In genomic region chr11:134486106-134486505, GRCh38 we compare ENCODE assay signal across 1 cellular context.
TF ChIP-seq lines count a peak whose summit lies in the region.

No MANE protein-coding gene starts in this region.

TF ChIP-seq in WTC11, 78 proteins besides CTCF, POLR2A, EP300 and RAD21:
- TF ChIP-seq, protein P1, sequence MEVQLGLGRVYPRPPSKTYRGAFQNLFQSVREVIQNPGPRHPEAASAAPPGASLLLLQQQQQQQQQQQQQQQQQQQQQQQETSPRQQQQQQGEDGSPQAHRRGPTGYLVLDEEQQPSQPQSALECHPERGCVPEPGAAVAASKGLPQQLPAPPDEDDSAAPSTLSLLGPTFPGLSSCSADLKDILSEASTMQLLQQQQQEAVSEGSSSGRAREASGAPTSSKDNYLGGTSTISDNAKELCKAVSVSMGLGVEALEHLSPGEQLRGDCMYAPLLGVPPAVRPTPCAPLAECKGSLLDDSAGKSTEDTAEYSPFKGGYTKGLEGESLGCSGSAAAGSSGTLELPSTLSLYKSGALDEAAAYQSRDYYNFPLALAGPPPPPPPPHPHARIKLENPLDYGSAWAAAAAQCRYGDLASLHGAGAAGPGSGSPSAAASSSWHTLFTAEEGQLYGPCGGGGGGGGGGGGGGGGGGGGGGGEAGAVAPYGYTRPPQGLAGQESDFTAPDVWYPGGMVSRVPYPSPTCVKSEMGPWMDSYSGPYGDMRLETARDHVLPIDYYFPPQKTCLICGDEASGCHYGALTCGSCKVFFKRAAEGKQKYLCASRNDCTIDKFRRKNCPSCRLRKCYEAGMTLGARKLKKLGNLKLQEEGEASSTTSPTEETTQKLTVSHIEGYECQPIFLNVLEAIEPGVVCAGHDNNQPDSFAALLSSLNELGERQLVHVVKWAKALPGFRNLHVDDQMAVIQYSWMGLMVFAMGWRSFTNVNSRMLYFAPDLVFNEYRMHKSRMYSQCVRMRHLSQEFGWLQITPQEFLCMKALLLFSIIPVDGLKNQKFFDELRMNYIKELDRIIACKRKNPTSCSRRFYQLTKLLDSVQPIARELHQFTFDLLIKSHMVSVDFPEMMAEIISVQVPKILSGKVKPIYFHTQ (CRISPR knock-in tag; IDR thresholded peaks at IDR 0.05) = no peak
- TF ChIP-seq, protein P2, sequence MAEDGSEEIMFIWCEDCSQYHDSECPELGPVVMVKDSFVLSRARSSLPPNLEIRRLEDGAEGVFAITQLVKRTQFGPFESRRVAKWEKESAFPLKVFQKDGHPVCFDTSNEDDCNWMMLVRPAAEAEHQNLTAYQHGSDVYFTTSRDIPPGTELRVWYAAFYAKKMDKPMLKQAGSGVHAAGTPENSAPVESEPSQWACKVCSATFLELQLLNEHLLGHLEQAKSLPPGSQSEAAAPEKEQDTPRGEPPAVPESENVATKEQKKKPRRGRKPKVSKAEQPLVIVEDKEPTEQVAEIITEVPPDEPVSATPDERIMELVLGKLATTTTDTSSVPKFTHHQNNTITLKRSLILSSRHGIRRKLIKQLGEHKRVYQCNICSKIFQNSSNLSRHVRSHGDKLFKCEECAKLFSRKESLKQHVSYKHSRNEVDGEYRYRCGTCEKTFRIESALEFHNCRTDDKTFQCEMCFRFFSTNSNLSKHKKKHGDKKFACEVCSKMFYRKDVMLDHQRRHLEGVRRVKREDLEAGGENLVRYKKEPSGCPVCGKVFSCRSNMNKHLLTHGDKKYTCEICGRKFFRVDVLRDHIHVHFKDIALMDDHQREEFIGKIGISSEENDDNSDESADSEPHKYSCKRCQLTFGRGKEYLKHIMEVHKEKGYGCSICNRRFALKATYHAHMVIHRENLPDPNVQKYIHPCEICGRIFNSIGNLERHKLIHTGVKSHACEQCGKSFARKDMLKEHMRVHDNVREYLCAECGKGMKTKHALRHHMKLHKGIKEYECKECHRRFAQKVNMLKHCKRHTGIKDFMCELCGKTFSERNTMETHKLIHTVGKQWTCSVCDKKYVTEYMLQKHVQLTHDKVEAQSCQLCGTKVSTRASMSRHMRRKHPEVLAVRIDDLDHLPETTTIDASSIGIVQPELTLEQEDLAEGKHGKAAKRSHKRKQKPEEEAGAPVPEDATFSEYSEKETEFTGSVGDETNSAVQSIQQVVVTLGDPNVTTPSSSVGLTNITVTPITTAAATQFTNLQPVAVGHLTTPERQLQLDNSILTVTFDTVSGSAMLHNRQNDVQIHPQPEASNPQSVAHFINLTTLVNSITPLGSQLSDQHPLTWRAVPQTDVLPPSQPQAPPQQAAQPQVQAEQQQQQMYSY (CRISPR knock-in tag; IDR thresholded peaks at IDR 0.05) = no peak
- no peak for TF ChIP-seq KAT7 (CRISPR knock-in tag; IDR thresholded peaks at IDR 0.05; ENCODE audit: borderline replicate concordance)
- TF ChIP-seq SMAD4 (CRISPR knock-in tag; IDR thresholded peaks at IDR 0.05) = no peak
- no peak for TF ChIP-seq CREM (CRISPR knock-in tag; IDR thresholded peaks at IDR 0.05)
- TF ChIP-seq, protein P3, sequence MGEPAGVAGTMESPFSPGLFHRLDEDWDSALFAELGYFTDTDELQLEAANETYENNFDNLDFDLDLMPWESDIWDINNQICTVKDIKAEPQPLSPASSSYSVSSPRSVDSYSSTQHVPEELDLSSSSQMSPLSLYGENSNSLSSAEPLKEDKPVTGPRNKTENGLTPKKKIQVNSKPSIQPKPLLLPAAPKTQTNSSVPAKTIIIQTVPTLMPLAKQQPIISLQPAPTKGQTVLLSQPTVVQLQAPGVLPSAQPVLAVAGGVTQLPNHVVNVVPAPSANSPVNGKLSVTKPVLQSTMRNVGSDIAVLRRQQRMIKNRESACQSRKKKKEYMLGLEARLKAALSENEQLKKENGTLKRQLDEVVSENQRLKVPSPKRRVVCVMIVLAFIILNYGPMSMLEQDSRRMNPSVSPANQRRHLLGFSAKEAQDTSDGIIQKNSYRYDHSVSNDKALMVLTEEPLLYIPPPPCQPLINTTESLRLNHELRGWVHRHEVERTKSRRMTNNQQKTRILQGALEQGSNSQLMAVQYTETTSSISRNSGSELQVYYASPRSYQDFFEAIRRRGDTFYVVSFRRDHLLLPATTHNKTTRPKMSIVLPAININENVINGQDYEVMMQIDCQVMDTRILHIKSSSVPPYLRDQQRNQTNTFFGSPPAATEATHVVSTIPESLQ (CRISPR knock-in tag; IDR thresholded peaks at IDR 0.05) = no peak
- TF ChIP-seq, protein P4, sequence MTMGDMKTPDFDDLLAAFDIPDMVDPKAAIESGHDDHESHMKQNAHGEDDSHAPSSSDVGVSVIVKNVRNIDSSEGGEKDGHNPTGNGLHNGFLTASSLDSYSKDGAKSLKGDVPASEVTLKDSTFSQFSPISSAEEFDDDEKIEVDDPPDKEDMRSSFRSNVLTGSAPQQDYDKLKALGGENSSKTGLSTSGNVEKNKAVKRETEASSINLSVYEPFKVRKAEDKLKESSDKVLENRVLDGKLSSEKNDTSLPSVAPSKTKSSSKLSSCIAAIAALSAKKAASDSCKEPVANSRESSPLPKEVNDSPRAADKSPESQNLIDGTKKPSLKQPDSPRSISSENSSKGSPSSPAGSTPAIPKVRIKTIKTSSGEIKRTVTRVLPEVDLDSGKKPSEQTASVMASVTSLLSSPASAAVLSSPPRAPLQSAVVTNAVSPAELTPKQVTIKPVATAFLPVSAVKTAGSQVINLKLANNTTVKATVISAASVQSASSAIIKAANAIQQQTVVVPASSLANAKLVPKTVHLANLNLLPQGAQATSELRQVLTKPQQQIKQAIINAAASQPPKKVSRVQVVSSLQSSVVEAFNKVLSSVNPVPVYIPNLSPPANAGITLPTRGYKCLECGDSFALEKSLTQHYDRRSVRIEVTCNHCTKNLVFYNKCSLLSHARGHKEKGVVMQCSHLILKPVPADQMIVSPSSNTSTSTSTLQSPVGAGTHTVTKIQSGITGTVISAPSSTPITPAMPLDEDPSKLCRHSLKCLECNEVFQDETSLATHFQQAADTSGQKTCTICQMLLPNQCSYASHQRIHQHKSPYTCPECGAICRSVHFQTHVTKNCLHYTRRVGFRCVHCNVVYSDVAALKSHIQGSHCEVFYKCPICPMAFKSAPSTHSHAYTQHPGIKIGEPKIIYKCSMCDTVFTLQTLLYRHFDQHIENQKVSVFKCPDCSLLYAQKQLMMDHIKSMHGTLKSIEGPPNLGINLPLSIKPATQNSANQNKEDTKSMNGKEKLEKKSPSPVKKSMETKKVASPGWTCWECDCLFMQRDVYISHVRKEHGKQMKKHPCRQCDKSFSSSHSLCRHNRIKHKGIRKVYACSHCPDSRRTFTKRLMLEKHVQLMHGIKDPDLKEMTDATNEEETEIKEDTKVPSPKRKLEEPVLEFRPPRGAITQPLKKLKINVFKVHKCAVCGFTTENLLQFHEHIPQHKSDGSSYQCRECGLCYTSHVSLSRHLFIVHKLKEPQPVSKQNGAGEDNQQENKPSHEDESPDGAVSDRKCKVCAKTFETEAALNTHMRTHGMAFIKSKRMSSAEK (CRISPR knock-in tag; IDR thresholded peaks at IDR 0.05; ENCODE audit: borderline replicate concordance) = no peak
- TF ChIP-seq, protein P5, sequence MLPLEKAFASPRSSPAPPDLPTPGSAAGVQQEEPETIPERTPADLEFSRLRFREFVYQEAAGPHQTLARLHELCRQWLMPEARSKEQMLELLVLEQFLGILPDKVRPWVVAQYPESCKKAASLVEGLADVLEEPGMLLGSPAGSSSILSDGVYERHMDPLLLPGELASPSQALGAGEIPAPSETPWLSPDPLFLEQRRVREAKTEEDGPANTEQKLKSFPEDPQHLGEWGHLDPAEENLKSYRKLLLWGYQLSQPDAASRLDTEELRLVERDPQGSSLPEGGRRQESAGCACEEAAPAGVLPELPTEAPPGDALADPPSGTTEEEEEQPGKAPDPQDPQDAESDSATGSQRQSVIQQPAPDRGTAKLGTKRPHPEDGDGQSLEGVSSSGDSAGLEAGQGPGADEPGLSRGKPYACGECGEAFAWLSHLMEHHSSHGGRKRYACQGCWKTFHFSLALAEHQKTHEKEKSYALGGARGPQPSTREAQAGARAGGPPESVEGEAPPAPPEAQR (CRISPR knock-in tag; IDR thresholded peaks at IDR 0.05) = no peak
- TF ChIP-seq JAZF1 (CRISPR knock-in tag; IDR thresholded peaks at IDR 0.05) = no peak
- TF ChIP-seq TEAD1 (CRISPR knock-in tag; IDR thresholded peaks at IDR 0.05) = no peak
- no peak for TF ChIP-seq HMGXB4 (CRISPR knock-in tag; IDR thresholded peaks at IDR 0.05)
- no peak for TF ChIP-seq NFYB (CRISPR knock-in tag; conservative IDR thresholded peaks at IDR 0.05; ENCODE audit: low read depth)
- no peak for TF ChIP-seq ZNF281 (CRISPR knock-in tag; IDR thresholded peaks at IDR 0.05)
- no peak for TF ChIP-seq ZNF263 (CRISPR knock-in tag; IDR thresholded peaks at IDR 0.05; ENCODE audit: low read depth)
- TF ChIP-seq FOXK1 (CRISPR knock-in tag; IDR thresholded peaks at IDR 0.05) = no peak
- TF ChIP-seq GABPB1 (CRISPR knock-in tag; IDR thresholded peaks at IDR 0.05) = no peak
- no peak for TF ChIP-seq ZBTB21 (CRISPR knock-in tag; IDR thresholded peaks at IDR 0.05; ENCODE audit: borderline replicate concordance)
- no peak for TF ChIP-seq ATF3 (CRISPR knock-in tag; conservative IDR thresholded peaks at IDR 0.05)
- TF ChIP-seq ZNF121 (CRISPR knock-in tag; IDR thresholded peaks at IDR 0.05) = no peak
